In the genomic region with DNA sequence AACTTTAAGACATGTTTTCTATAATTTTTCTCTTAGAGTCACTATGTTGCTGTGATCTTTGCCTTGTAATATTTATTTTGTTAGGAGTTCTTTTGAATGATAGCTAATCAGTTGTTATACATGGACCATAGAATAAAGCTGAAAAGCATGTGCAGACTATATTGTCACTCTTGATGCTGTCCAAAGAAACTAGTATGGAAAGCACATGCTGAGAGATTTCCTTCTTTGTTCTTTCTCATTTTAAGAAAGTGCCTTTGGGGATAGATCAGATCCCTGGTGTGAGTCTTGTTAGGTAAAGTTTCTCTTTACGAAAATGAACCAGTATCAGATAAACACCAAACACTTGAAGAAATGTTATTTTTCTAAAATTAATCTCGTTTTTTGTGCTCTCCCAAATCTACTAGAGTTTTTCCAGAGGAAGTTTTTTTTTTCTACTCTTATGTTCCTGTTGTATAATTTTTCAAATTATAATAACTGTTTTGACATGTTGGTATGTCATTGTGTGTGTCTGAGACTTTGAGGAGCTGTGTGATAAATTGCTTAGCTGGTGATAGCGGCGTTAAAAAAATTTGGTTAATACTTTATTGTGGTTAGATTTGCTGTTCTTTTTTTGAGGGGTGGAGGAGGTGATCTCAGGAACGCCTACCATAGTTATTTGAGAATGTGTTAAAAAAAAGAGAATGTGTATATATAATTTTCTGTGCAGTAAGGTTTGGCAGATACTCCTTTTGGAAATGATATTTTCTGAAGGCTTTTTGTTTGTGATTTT, we compare ENCODE assay signal across 8 cellular contexts. TPM values are rescaled to one million over a fixed set of nuclear protein-coding genes. Genes with fewer than 3 reads are reported as not detected.
DNase-seq lines count a peak whose midpoint lies in the region; ATAC-seq and TF ChIP-seq lines count a peak whose summit lies in the region.

No MANE protein-coding gene starts in this region.

- peaks cover 49% of the 10 kb centered on the region for H4K20me1 ChIP-seq in osteoblast (ENCODE audit: insufficient read depth, low read length)

- no peak overlapping the region for H2BK12ac ChIP-seq in neuronal stem cell (ENCODE audit: low read length)

- no peak for ATAC-seq in CD8-positive, alpha-beta T cell
- ATAC-seq in effector memory CD8-positive, alpha-beta T cell (replicated peaks): no peak
- ATAC-seq in HG02798 (IDR thresholded peaks at IDR 0.05; ENCODE audit: poor library complexity, unreplicated experiment): no peak

- no peak for DNase-seq in CD8-positive, alpha-beta T cell
- DNase-seq in NCI-H526 treated with DMSO at 0.1 percent for 48 hours (lab: John Stamatoyannopoulos, UW) (peak; percentile 33), osteoblast (ENCODE audit: insufficient read length, low spot score, missing footprints) (no peak), vagina (ENCODE audit: extremely low spot score in 2 of 2) (no peak), neuronal stem cell (ENCODE audit: low spot score) (no peak)
- no peak for DNase-seq in effector memory CD8-positive, alpha-beta T cell
- no peak for DNase-seq in activated CD4-positive, alpha-beta T cell treated with anti-CD3 and anti-CD28 coated beads, Interleukin-2, amount 50 U/mL, for 1 hour

- H2BK120ac ChIP-seq in neuronal stem cell (ENCODE audit: low read depth, low read length): no peak overlapping the region

- H3K4me1 Mint-ChIP-seq in CD8-positive, alpha-beta T cell (ENCODE audit: low read depth): peaks cover 59% of the 10 kb centered on the region
- peaks cover 32 to 52% of the 10 kb centered on the region in 2 donors for H3K4me1 Mint-ChIP-seq in effector memory CD8-positive, alpha-beta T cell (ENCODE audit: low read depth in 2 of 2)

- no peaks in the 10 kb centered on the region for H3K79me1 ChIP-seq in neuronal stem cell (ENCODE audit: low read depth, low read length)

- H3K4ac ChIP-seq in neuronal stem cell (ENCODE audit: low read length): no peak overlapping the region

- no peak overlapping the region for H3K18ac ChIP-seq in neuronal stem cell (ENCODE audit: low read length)

- WGBS in neuronal stem cell (ENCODE audit: extremely low coverage in 2 of 2, insufficient read length in 2 of 2, insufficient replicate concordance in 1 of 2), 2 donors: 100% methylated on average over 2 of the region's 5 CpGs; no CpG with 5 or more reads in 1 of the 2 donors

- H3K9me3 Mint-ChIP-seq in CD8-positive, alpha-beta T cell: no peaks in the 10 kb centered on the region
- H3K9me3 Mint-ChIP-seq in effector memory CD8-positive, alpha-beta T cell: no peaks in the 10 kb centered on the region

- CTCF ChIA-PET in CD8-positive, alpha-beta T cell (lab: Charles Lee): interaction anchor here (0.6 to 0.7 kb wide), 2 partner anchors 24 to 96 kb away, joined by 3 read pairs; no protein-coding TSS in a partner anchor

- POLR2A ChIA-PET in CD8-positive, alpha-beta T cell (lab: Charles Lee): interaction anchor here (0.7 to 1.8 kb wide), 5 partner anchors 9 to 129 kb away, joined by 3 to 4 read pairs (median 4); no protein-coding TSS in a partner anchor

- H2AFZ ChIP-seq in osteoblast (ENCODE audit: low read length): no peak overlapping the region
- no peak overlapping the region for H2AFZ ChIP-seq in neuronal stem cell (ENCODE audit: low read length)

- H3K4me3 ChIP-seq in CD8-positive, alpha-beta T cell (ENCODE audit: low read depth, low read length): no peak overlapping the region
- H3K4me3 ChIP-seq in osteoblast (ENCODE audit: insufficient read depth, low read length) (no peak overlapping the region), vagina (peak overlapping the region in 1 of 2 donors; percentile 86), neuronal stem cell (ENCODE audit: low read length in 2 of 2) (peak overlapping the region in 1 of 2 donors; percentile 59)

- peaks cover 15% of the 10 kb centered on the region for H3K36me3 Mint-ChIP-seq in CD8-positive, alpha-beta T cell
- H3K36me3 Mint-ChIP-seq in effector memory CD8-positive, alpha-beta T cell (ENCODE audit: insufficient read depth): peaks cover 36% of the 10 kb centered on the region

- H3K27ac Mint-ChIP-seq in CD8-positive, alpha-beta T cell: peak overlapping the region; percentile 11
- peak overlapping the region in 1 of 2 donors; percentile 83 for H3K27ac Mint-ChIP-seq in effector memory CD8-positive, alpha-beta T cell

- H3K27me3 Mint-ChIP-seq in CD8-positive, alpha-beta T cell (ENCODE audit: low read depth): no peaks in the 10 kb centered on the region
- H3K27me3 Mint-ChIP-seq in effector memory CD8-positive, alpha-beta T cell: peaks cover 0 to 5% of the 10 kb centered on the region in 2 donors

- H3K9ac ChIP-seq in neuronal stem cell (ENCODE audit: low read depth, low read length, poor library complexity): no peak overlapping the region

- peaks cover 71% of the 10 kb centered on the region for H3K79me2 ChIP-seq in osteoblast (ENCODE audit: insufficient read depth, low read length)

- peaks cover 50% of the 10 kb centered on the region for H3K4me1 ChIP-seq in CD8-positive, alpha-beta T cell (ENCODE audit: insufficient read depth, low read length)
- peaks cover 21% of the 10 kb centered on the region for H3K4me1 ChIP-seq in osteoblast (ENCODE audit: insufficient read depth, low read length)
- H3K4me1 ChIP-seq in vagina: peaks cover 54% of the 10 kb centered on the region
- peaks cover 6 to 20% of the 10 kb centered on the region in 2 donors for H3K4me1 ChIP-seq in neuronal stem cell (ENCODE audit: control insufficient read depth in 2 of 2, insufficient read depth in 1 of 2, low read depth in 1 of 2, low read length in 2 of 2)

- H2BK5ac ChIP-seq in neuronal stem cell (ENCODE audit: low read length): no peak overlapping the region

- H3K4me3 Mint-ChIP-seq in CD8-positive, alpha-beta T cell: peak overlapping the region; percentile 95
- H3K4me3 Mint-ChIP-seq in effector memory CD8-positive, alpha-beta T cell: peak overlapping the region; percentile 91 to 92

- no peak for TF ChIP-seq POLR2A in vagina (IDR thresholded peaks at IDR 0.05)

- no peak overlapping the region for H2AK5ac ChIP-seq in neuronal stem cell (ENCODE audit: low read depth, low read length)

- H3K4me2 ChIP-seq in osteoblast (ENCODE audit: insufficient read depth, low read length): peak overlapping the region; percentile 98
- H3K4me2 ChIP-seq in neuronal stem cell (ENCODE audit: insufficient read depth, low read length, poor library complexity, severe bottlenecking): no peak overlapping the region

- H3K14ac ChIP-seq in neuronal stem cell (ENCODE audit: low read length): no peak overlapping the region

- no peaks in the 10 kb centered on the region for H3K9me3 ChIP-seq in CD8-positive, alpha-beta T cell (ENCODE audit: low read length)
- H3K9me3 ChIP-seq in osteoblast (ENCODE audit: low read depth, low read length): no peaks in the 10 kb centered on the region
- H3K9me3 ChIP-seq in vagina: no peaks in the 10 kb centered on the region
- no peaks in the 10 kb centered on the region for H3K9me3 ChIP-seq in neuronal stem cell (replicated peaks in 1 of 2; ENCODE audit: control insufficient read depth in 2 of 2, insufficient read depth in 1 of 2, low read depth in 1 of 2, low read length in 2 of 2)

- H3K27me3 ChIP-seq in CD8-positive, alpha-beta T cell (ENCODE audit: insufficient read depth, low read length): no peaks in the 10 kb centered on the region
- H3K27me3 ChIP-seq in osteoblast (ENCODE audit: insufficient read depth, low read length) (no peaks in the 10 kb centered on the region), vagina (no peaks in the 10 kb centered on the region), neuronal stem cell (ENCODE audit: control insufficient read depth in 3 of 3, insufficient read depth in 3 of 3, low read depth in 1 of 3, low read length in 3 of 3) (no peaks in the 10 kb centered on the region)

- H3K36me3 ChIP-seq in CD8-positive, alpha-beta T cell (ENCODE audit: insufficient read depth, low read length): no peaks in the 10 kb centered on the region
- H3K36me3 ChIP-seq in osteoblast (ENCODE audit: insufficient read depth, low read length): no peaks in the 10 kb centered on the region
- no peaks in the 10 kb centered on the region for H3K36me3 ChIP-seq in vagina
- peaks cover 0 to 8% of the 10 kb centered on the region in 2 donors for H3K36me3 ChIP-seq in neuronal stem cell (replicated peaks in 1 of 2; ENCODE audit: control insufficient read depth in 2 of 2, insufficient read depth in 2 of 2, low read length in 2 of 2)

- TF ChIP-seq CTCF in CD8-positive, alpha-beta T cell (IDR thresholded peaks at IDR 0.05): no peak
- TF ChIP-seq CTCF in osteoblast (IDR thresholded peaks at IDR 0.05; ENCODE audit: extremely low read depth, low read depth, low read length) (no peak), vagina (IDR thresholded peaks at IDR 0.05) (no peak)

- H2BK15ac ChIP-seq in neuronal stem cell (ENCODE audit: low read length): no peak overlapping the region

- H3K23ac ChIP-seq in neuronal stem cell (ENCODE audit: low read depth, low read length, poor library complexity): no peak overlapping the region

- H4K8ac ChIP-seq in neuronal stem cell (ENCODE audit: low read depth, low read length): no peak overlapping the region

- no peak overlapping the region for H3K27ac ChIP-seq in CD8-positive, alpha-beta T cell (ENCODE audit: low read depth, low read length)
- H3K27ac ChIP-seq in osteoblast (ENCODE audit: low read depth, low read length): no peak overlapping the region
- no peak overlapping the region for H3K27ac ChIP-seq in vagina
- H3K27ac ChIP-seq in neuronal stem cell (replicated peaks; ENCODE audit: low read length): no peak overlapping the region

- intact Hi-C loops in CD8-positive, alpha-beta T cell (cut with DNase I, micrococcal nuclease): loop anchor here in 1 of 2 experiments (5.0 to 10.0 kb wide), 3 partner anchors 36 to 1399 kb away; a partner anchor contains a TSS
- intact Hi-C loops in vagina (cut with DNase I): no loop called here

- H4K91ac ChIP-seq in neuronal stem cell (ENCODE audit: low read depth, low read length, poor library complexity): no peak overlapping the region

RNA-seq across cellular contexts. Expression of a gene that starts 2.2 kb away (rescaled TPM):
- total RNA-seq in CD8-positive, alpha-beta T cell: 10 to 100 TPM; 73.9 to 78.5 TPM
- 23.6 and 29.0 TPM in 2 replicates for total RNA-seq in osteoblast
- 88.1 TPM for total RNA-seq in vagina
- polyA plus RNA-seq in neuronal stem cell (2013, experiment 1 of 2): 97.5 TPM
- 102 TPM for polyA plus RNA-seq in neuronal stem cell (2013, experiment 2 of 2)
